ENCODE assay signal across 8 cellular contexts in the genomic region with DNA sequence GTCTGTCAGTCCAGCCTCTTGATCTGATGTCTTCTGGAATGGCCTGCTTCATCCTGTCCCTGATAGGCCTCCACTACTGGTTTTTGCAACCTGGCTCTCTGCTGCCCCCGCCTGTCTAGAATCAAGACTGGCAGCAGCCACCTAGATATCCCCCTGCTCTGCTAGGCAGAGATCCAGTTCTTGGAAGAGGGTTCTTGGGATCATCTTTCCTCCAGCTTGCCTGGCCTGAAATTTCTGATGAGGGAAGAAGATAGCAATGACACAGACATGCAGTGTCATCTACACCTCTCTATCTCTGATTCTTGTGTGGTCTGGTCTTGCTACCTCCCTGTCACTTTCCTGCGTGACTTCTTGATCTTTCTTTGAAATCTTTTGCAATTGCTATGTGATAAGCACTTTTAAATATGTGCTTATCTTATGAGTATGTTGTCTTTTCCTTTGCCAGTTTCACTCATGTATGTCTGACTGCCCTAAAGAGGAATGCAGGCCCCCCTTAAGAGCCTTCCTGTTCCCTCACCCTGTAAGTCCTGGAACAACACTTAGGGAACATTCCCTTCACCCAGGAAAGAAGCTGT. TPM values are rescaled to one million over a fixed set of nuclear protein-coding genes. Genes with fewer than 3 reads are reported as not detected.
DNase-seq lines count a peak whose midpoint lies in the region; ATAC-seq and TF ChIP-seq lines count a peak whose summit lies in the region.

No MANE protein-coding gene starts in this region.

- intact Hi-C loops in CD4-positive, alpha-beta T cell (cut with DNase I, micrococcal nuclease), result no loop called here
- intact Hi-C loops in OCI-LY7 (cut with micrococcal nuclease; ENCODE audit: unreplicated experiment), result loop anchor here (5.0 kb wide), 1 partner anchor 183 kb away; a partner anchor contains a TSS
- intact Hi-C loops in esophagus squamous epithelium (cut with DNase I), result no loop called here

- TF ChIP-seq CTCF in CD4-positive, alpha-beta T cell (IDR thresholded peaks at IDR 0.05), result peak; percentile 87
- TF ChIP-seq CTCF in HEK293 (tag by site-specific recombination; IDR thresholded peaks at IDR 0.05), result peak; percentile 64; the same call in 1 of the 2 replicates
- peak; percentile 95 for TF ChIP-seq CTCF in OCI-LY7 (conservative IDR thresholded peaks at IDR 0.05; ENCODE audit: low read length)
- peak; percentile 33 to 84 (median 78) for TF ChIP-seq CTCF in esophagus squamous epithelium (IDR thresholded peaks at IDR 0.05)

- peaks cover 18% of the 10 kb centered on the region for H3K36me3 Mint-ChIP-seq in CD4-positive, alpha-beta T cell (ENCODE audit: low read depth)
- peaks cover 7% of the 10 kb centered on the region for H3K36me3 Mint-ChIP-seq in natural killer cell treated with Interleukin-12 subunit alpha and Interleukin-12 subunit beta and Interleukin-15 and Interleukin-18, amount 100 ng/mL, for 72 hours

- H3K27me3 ChIP-seq in CD4-positive, alpha-beta T cell (ENCODE audit: control insufficient read depth, insufficient read depth, low read length), result no peaks in the 10 kb centered on the region
- no peaks in the 10 kb centered on the region for H3K27me3 ChIP-seq in esophagus squamous epithelium
- H3K27me3 ChIP-seq in subcutaneous abdominal adipose tissue (ENCODE audit: control insufficient read depth in 5 of 5, insufficient read depth in 4 of 5, low read length in 5 of 5), result no peaks in the 10 kb centered on the region

- TF ChIP-seq POLR2A in esophagus squamous epithelium (IDR thresholded peaks at IDR 0.05), result peak in 1 of 4 donors; percentile 19

- H3K9me3 ChIP-seq in CD4-positive, alpha-beta T cell (ENCODE audit: control insufficient read depth, low read length), result no peaks in the 10 kb centered on the region
- H3K9me3 ChIP-seq in HEK293 (ENCODE audit: control insufficient read depth, insufficient read depth, low read depth, low read length) (no peaks in the 10 kb centered on the region), OCI-LY7 (ENCODE audit: low read length) (no peaks in the 10 kb centered on the region), esophagus squamous epithelium (no peaks in the 10 kb centered on the region), subcutaneous abdominal adipose tissue (ENCODE audit: control insufficient read depth in 5 of 5, low read length in 5 of 5) (no peaks in the 10 kb centered on the region)

- H3K9ac ChIP-seq in subcutaneous abdominal adipose tissue (ENCODE audit: low read length in 5 of 5), result peak overlapping the region in 3 of 5 donors; percentile 8 to 64 (median 48)

- peaks cover 5% of the 10 kb centered on the region; the same call in 1 of the 2 replicates for H3K4me1 ChIP-seq in HEK293 (ENCODE audit: control insufficient read depth, insufficient read depth, low read length)
- H3K4me1 ChIP-seq in OCI-LY7 (ENCODE audit: insufficient read depth, low read length, poor library complexity, severe bottlenecking), result peaks cover 9% of the 10 kb centered on the region
- peaks cover 5 to 56% (median 25%) of the 10 kb centered on the region in 3 donors for H3K4me1 ChIP-seq in esophagus squamous epithelium
- peaks cover 11 to 46% (median 39%) of the 10 kb centered on the region in 5 donors for H3K4me1 ChIP-seq in subcutaneous abdominal adipose tissue (ENCODE audit: control insufficient read depth in 5 of 5, insufficient read depth in 5 of 5, low read length in 5 of 5)

- H3K27me3 Mint-ChIP-seq in CD4-positive, alpha-beta T cell, result no peaks in the 10 kb centered on the region
- H3K27me3 Mint-ChIP-seq in natural killer cell treated with Interleukin-12 subunit alpha and Interleukin-12 subunit beta and Interleukin-15 and Interleukin-18, amount 100 ng/mL, for 72 hours, result no peaks in the 10 kb centered on the region

- ATAC-seq in CD4-positive, alpha-beta T cell (ENCODE audit: poor library complexity), result peak; percentile 83
- ATAC-seq in natural killer cell treated with Interleukin-12 subunit alpha and Interleukin-12 subunit beta and Interleukin-15 and Interleukin-18, amount 100 ng/mL, for 72 hours, result peak; percentile 72 to 78
- ATAC-seq in HG03460 (IDR thresholded peaks at IDR 0.05; ENCODE audit: unreplicated experiment), result no peak

- H3K27ac ChIP-seq in CD4-positive, alpha-beta T cell (ENCODE audit: low read depth, low read length), result no peak overlapping the region
- H3K27ac ChIP-seq in HEK293 (ENCODE audit: extremely low read depth, low read depth, low read length), result no peak overlapping the region
- H3K27ac ChIP-seq in OCI-LY7 (ENCODE audit: low read depth, low read length, poor library complexity, severe bottlenecking), result no peak overlapping the region
- H3K27ac ChIP-seq in esophagus squamous epithelium, result peak overlapping the region in 3 of 4 donors; percentile 54 to 67 (median 66)
- H3K27ac ChIP-seq in subcutaneous abdominal adipose tissue (ENCODE audit: low read depth, low read length), result peak overlapping the region; percentile 89

- peak; percentile 55 to 72 (median 64) for DNase-seq in CD4-positive, alpha-beta T cell
- DNase-seq in OCI-LY7 (ENCODE audit: low spot score) (peak; percentile 75), esophagus squamous epithelium (lab: John Stamatoyannopoulos, UW) (no peak)
- DNase-seq in activated T-cell treated with anti-CD3 and anti-CD28 coated beads, Interleukin-2, amount 50 U/mL, for 1 hour, result peak; percentile 72
- DNase-seq in natural killer cell treated with Interleukin-12 subunit alpha and Interleukin-12 subunit beta and Interleukin-15 and Interleukin-18, amount 100 ng/mL, for 72 hours (ENCODE audit: low spot score), result peak; percentile 76

- peak overlapping the region; percentile 50 for H3K27ac Mint-ChIP-seq in CD4-positive, alpha-beta T cell
- H3K27ac Mint-ChIP-seq in natural killer cell treated with Interleukin-12 subunit alpha and Interleukin-12 subunit beta and Interleukin-15 and Interleukin-18, amount 100 ng/mL, for 72 hours, result peak overlapping the region; percentile 91 to 95

- WGBS in esophagus squamous epithelium, 2 donors, result 40 to 47% methylated on average over 2 of the region's 2 CpGs

- H3K4me3 Mint-ChIP-seq in CD4-positive, alpha-beta T cell, result peak overlapping the region; percentile 22
- peak overlapping the region; percentile 82 for H3K4me3 Mint-ChIP-seq in natural killer cell treated with Interleukin-12 subunit alpha and Interleukin-12 subunit beta and Interleukin-15 and Interleukin-18, amount 100 ng/mL, for 72 hours

- peaks cover 84% of the 10 kb centered on the region for H3K4me1 Mint-ChIP-seq in CD4-positive, alpha-beta T cell (ENCODE audit: low read depth)
- peaks cover 68 to 72% of the 10 kb centered on the region in 2 donors for H3K4me1 Mint-ChIP-seq in natural killer cell treated with Interleukin-12 subunit alpha and Interleukin-12 subunit beta and Interleukin-15 and Interleukin-18, amount 100 ng/mL, for 72 hours (ENCODE audit: low read depth in 2 of 2)

- no peak overlapping the region for H2AFZ ChIP-seq in OCI-LY7 (ENCODE audit: low read length)

- CTCF ChIA-PET in CD4-positive, alpha-beta T cell (lab: Charles Lee), result interaction anchor here (0.7 to 3.0 kb wide), 12 partner anchors 8 to 249 kb away, joined by 3 to 14 read pairs (median 4); a partner anchor contains a TSS
- CTCF ChIA-PET in HEK293 (lab: Yijun Ruan, JAX), result interaction anchor here (0.5 to 1.9 kb wide), 20 partner anchors 9 to 553 kb away, joined by 3 to 8 read pairs (median 4); a partner anchor contains a TSS
- CTCF ChIA-PET in OCI-LY7 (lab: Charles Lee; ENCODE audit: unreplicated experiment), result interaction anchor here (1.0 kb wide), 1 partner anchor 19 kb away, joined by 6 read pairs; no protein-coding TSS in a partner anchor

- POLR2A ChIA-PET in CD4-positive, alpha-beta T cell (lab: Charles Lee), result interaction anchor here (2.7 to 12.7 kb wide), 2 partner anchors 15 to 21 kb away, joined by 12 to 174 read pairs; a partner anchor contains a TSS
- POLR2A ChIA-PET in HEK293 (lab: Yijun Ruan, JAX) (no interaction called here), OCI-LY7 (lab: Charles Lee) (interaction anchor here (0.6 to 0.7 kb wide), 2 partner anchors 8 to 17 kb away, joined by 3 read pairs; no protein-coding TSS in a partner anchor)

- H3K4me3 ChIP-seq in HEK293 (ENCODE audit: low read depth, low read length) (no peak overlapping the region), OCI-LY7 (ENCODE audit: low read depth, low read length, poor library complexity, severe bottlenecking) (no peak overlapping the region), esophagus squamous epithelium (no peak overlapping the region), subcutaneous abdominal adipose tissue (ENCODE audit: low read depth in 1 of 5, low read length in 5 of 5) (no peak overlapping the region)

- H3K4me2 ChIP-seq in OCI-LY7 (ENCODE audit: low read length), result no peak overlapping the region

- BruUV-seq in OCI-LY7 (replicated peaks; lab: Mats Ljungman, UMichigan), result no TSS peak

- no peaks in the 10 kb centered on the region for H3K9me3 Mint-ChIP-seq in CD4-positive, alpha-beta T cell
- H3K9me3 Mint-ChIP-seq in natural killer cell treated with Interleukin-12 subunit alpha and Interleukin-12 subunit beta and Interleukin-15 and Interleukin-18, amount 100 ng/mL, for 72 hours, result no peaks in the 10 kb centered on the region

- no peaks in the 10 kb centered on the region for H4K20me1 ChIP-seq in OCI-LY7 (ENCODE audit: insufficient read depth, low read length)

- H3K36me3 ChIP-seq in HEK293 (ENCODE audit: control insufficient read depth in 2 of 2, insufficient read depth in 1 of 2, low read length in 2 of 2) (peaks cover 0 to 73% of the 10 kb centered on the region in 2 experiments; a peak in 2 of 3 replicates), OCI-LY7 (ENCODE audit: insufficient read depth, low read length) (peaks cover 32% of the 10 kb centered on the region), esophagus squamous epithelium (peaks cover 0 to 73% (median 0%) of the 10 kb centered on the region in 3 donors), subcutaneous abdominal adipose tissue (ENCODE audit: control insufficient read depth in 5 of 5, insufficient read depth in 5 of 5, low read length in 5 of 5) (peaks cover 0 to 17% (median 9%) of the 10 kb centered on the region in 5 donors)

- H3K79me2 ChIP-seq in OCI-LY7 (ENCODE audit: insufficient read depth, low read depth, low read length), result no peaks in the 10 kb centered on the region

- H3K9me2 ChIP-seq in OCI-LY7 (ENCODE audit: insufficient read depth, low read length), result no peaks in the 10 kb centered on the region

RNA-seq across cellular contexts. Expression of a gene that starts 20.3 kb away (rescaled TPM):
- total RNA-seq in CD4-positive, alpha-beta T cell, result 10 to 100 TPM; 84.8 to 94.4 TPM
- total RNA-seq in OCI-LY7 (2014; rRNA removed; shearing (Covaris generic)), result 60.9 and 73.4 TPM in 2 replicates
- total RNA-seq in OCI-LY7 (2022) (76.0 and 91.7 TPM in 2 replicates), esophagus squamous epithelium (10 to 100 TPM; 18.6 to 30.9 (median 20.5) TPM)
- 100 to 1,000 TPM in 1 of 2 donors, 10 to 100 TPM in 1; 91.9 to 131 TPM for total RNA-seq in natural killer cell treated with Interleukin-12 subunit alpha and Interleukin-12 subunit beta and Interleukin-15 and Interleukin-18, amount 100 ng/mL, for 72 hours

RNA-seq across cellular contexts. Expression of a gene that starts 41.8 kb away (rescaled TPM):
- total RNA-seq in CD4-positive, alpha-beta T cell, result 10 to 100 TPM; 10.4 to 13.6 TPM
- 19.9 and 20.7 TPM in 2 replicates for total RNA-seq in OCI-LY7 (2014; rRNA removed; shearing (Covaris generic))
- total RNA-seq in OCI-LY7 (2022), result 32.4 and 34.7 TPM in 2 replicates
- total RNA-seq in esophagus squamous epithelium, result 10 to 100 TPM in 3 of 4 donors, 1 to 10 TPM in 1; 9.9 to 26.1 (median 14.7) TPM
- 10 to 100 TPM; 23.3 to 43.5 TPM for total RNA-seq in natural killer cell treated with Interleukin-12 subunit alpha and Interleukin-12 subunit beta and Interleukin-15 and Interleukin-18, amount 100 ng/mL, for 72 hours

RNA-seq across cellular contexts. Expression of a gene that starts 41.8 kb away (rescaled TPM):
- 10 to 100 TPM; 18.9 to 19.4 TPM for total RNA-seq in CD4-positive, alpha-beta T cell
- total RNA-seq in OCI-LY7 (2014; rRNA removed; shearing (Covaris generic)), result 27.9 and 31.4 TPM in 2 replicates
- total RNA-seq in OCI-LY7 (2022) (16.9 and 18.1 TPM in 2 replicates), esophagus squamous epithelium (10 to 100 TPM in 3 of 4 donors, 1 to 10 TPM in 1; 9.7 to 12.8 (median 11.6) TPM)
- total RNA-seq in natural killer cell treated with Interleukin-12 subunit alpha and Interleukin-12 subunit beta and Interleukin-15 and Interleukin-18, amount 100 ng/mL, for 72 hours, result 10 to 100 TPM; 16.2 to 20.1 TPM

RNA-seq across cellular contexts. Expression of a gene that starts 49.2 kb away (rescaled TPM):
- not detected for total RNA-seq in CD4-positive, alpha-beta T cell
- 0.72 TPM in 1 of 2 replicates, not detected in the other for total RNA-seq in OCI-LY7 (2014; rRNA removed; shearing (Covaris generic))
- total RNA-seq in OCI-LY7 (2022) (not detected in 2 replicates), esophagus squamous epithelium (not detected)
- not detected for total RNA-seq in natural killer cell treated with Interleukin-12 subunit alpha and Interleukin-12 subunit beta and Interleukin-15 and Interleukin-18, amount 100 ng/mL, for 72 hours

Comparison
In these comparisons a context has a peak if more than half of its experiments do, and no peak if none do; other contexts are left out.
1. H3K27ac ChIP-seq: peak in esophagus squamous epithelium (3 of 4) and subcutaneous abdominal adipose tissue (single experiment); none in CD4-positive, alpha-beta T cell (single experiment), HEK293 (single experiment) and OCI-LY7 (single experiment).
2. Peak in every context shown above with its lines, with median percentiles within 50 percentile points of each other: CTCF ChIP-seq.